Comparison of ENCODE assay signal across 8 cellular contexts in genomic region chr7:76165973-76166403, GRCh38.
A peak's percentile ranks its signal among the peaks of the same experiment; 100 is the strongest.
DNase-seq lines count a peak whose midpoint lies in the region; ATAC-seq and TF ChIP-seq lines count a peak whose summit lies in the region.

No MANE protein-coding gene starts in this region.

- peak overlapping the region; percentile 62 to 70 for H3K4me3 ChIP-seq in foreskin fibroblast (ENCODE audit: low read depth in 1 of 2, low read length in 2 of 2)
- peak overlapping the region; percentile 60 for H3K4me3 ChIP-seq in skeletal muscle cell (ENCODE audit: low read depth, low read length)

- DNase-seq in foreskin fibroblast (no peak), skeletal muscle cell (ENCODE audit: low read depth) (no peak), cerebellar nuclear complex (lab: John Stamatoyannopoulos, UW) (no peak), GM20000 (ENCODE audit: low spot score) (no peak), NCI-H128 (lab: John Stamatoyannopoulos, UW; ENCODE audit: unreplicated experiment) (no peak)

- peak; percentile 15 for ATAC-seq in GM19035 (IDR thresholded peaks at IDR 0.05; ENCODE audit: unreplicated experiment)
- no peak for ATAC-seq in SK-N-SH treated with all-trans-retinoic acid at 6 μM for 48 hours
- ATAC-seq in HG02678 (IDR thresholded peaks at IDR 0.05; ENCODE audit: unreplicated experiment), result no peak

- TF ChIP-seq CTCF in foreskin fibroblast (IDR thresholded peaks at IDR 0.05; ENCODE audit: low read depth, low read length) (no peak), GM20000 (IDR thresholded peaks at IDR 0.05; ENCODE audit: extremely low read depth, missing control alignments) (no peak)

TF ChIP-seq in SK-N-SH treated with all-trans-retinoic acid at 6 μM for 48 hours, 23 proteins besides CTCF, POLR2A, EP300 and RAD21:
- peak; percentile 70; the same call in 1 of the 2 replicates for TF ChIP-seq CSDC2 (CRISPR knock-in tag; IDR thresholded peaks at IDR 0.05)
- TF ChIP-seq ZNF565 (CRISPR knock-in tag; conservative IDR thresholded peaks at IDR 0.05; ENCODE audit: low read depth), result no peak
